ENCODE assay signal across 15 cellular contexts in genomic region chr4:186074189-186074588, GRCh38. TPM values are rescaled to one million over a fixed set of nuclear protein-coding genes. Genes with fewer than 3 reads are reported as not detected.
DNase-seq lines count a peak whose midpoint lies in the region; ATAC-seq and TF ChIP-seq lines count a peak whose summit lies in the region.
"Had no signal": no experiment of that assay in that cellular context is flagged by ENCODE, and none has a peak within 500 bp of the region (broad histone marks: within the 10 kb centered on the region; RNA-seq: fewer than 3 reads in every experiment).

No MANE protein-coding gene starts in this region.

- intact Hi-C loops in spleen (cut with DNase I; ENCODE audit: low total_unique reads), result loop anchor here (5.0 kb wide), 1 partner anchor 63 kb away; no protein-coding TSS in a partner anchor

- no peak overlapping the region for H3K4me3 ChIP-seq in spleen
- H3K4me3 ChIP-seq: breast epithelium had no signal

- TF ChIP-seq POLR2A in spleen (IDR thresholded peaks at IDR 0.05), result no peak

- TF ChIP-seq CTCF in spleen (IDR thresholded peaks at IDR 0.05 in 8 of 11, conservative IDR thresholded peaks at IDR 0.05 in 3 of 11), result no peak

- H3K36me3 ChIP-seq in spleen, result no peaks in the 10 kb centered on the region
- H3K36me3 ChIP-seq: BE2C, breast epithelium had no signal

- H3K27me3 ChIP-seq in spleen (replicated peaks in 1 of 7), result no peaks in the 10 kb centered on the region
- H3K27me3 ChIP-seq: breast epithelium had no signal

- H3K4me1 ChIP-seq in spleen, result peaks cover 0 to 28% (median 8%) of the 10 kb centered on the region in 6 donors
- H3K4me1 ChIP-seq: BE2C, breast epithelium had no signal

- ATAC-seq in esophagus mucosa (peak; percentile 53), HG03342 (IDR thresholded peaks at IDR 0.05; ENCODE audit: unreplicated experiment) (no peak)

- H3K27ac ChIP-seq in spleen, result peak overlapping the region in 3 of 8 donors; percentile 5 to 43 (median 29)
- H3K27ac ChIP-seq: 22Rv1, breast epithelium had no signal

- 56 to 69% (median 64%) methylated on average over 7 of the region's 7 CpGs for WGBS in spleen, 5 donors

- no peaks in the 10 kb centered on the region for H3K9me3 ChIP-seq in spleen
- H3K9me3 ChIP-seq: BE2C, breast epithelium had no signal

- peak; percentile 4 for DNase-seq in DMS53 (lab: John Stamatoyannopoulos, UW)
- no peak for DNase-seq in DMS53 treated with DMSO at 0.1 percent for 48 hours (lab: John Stamatoyannopoulos, UW; ENCODE audit: unreplicated experiment)
- DNase-seq in lung microvascular endothelial cell (ENCODE audit: low read depth in 2 of 2), result peak; percentile 33 to 62
- DNase-seq in spleen, result peak; percentile 73
- DNase-seq in NCI-H226, result no peak
- DNase-seq in NCI-H1105 treated with DMSO at 0.1 percent for 48 hours (lab: John Stamatoyannopoulos, UW), result no peak
- DNase-seq: activated CD4-positive, alpha-beta T cell treated with anti-CD3 and anti-CD28 coated beads, Interleukin-2, amount 10 ng/mL, durations not matched to agents 24 days and 14 days; BE2C; Kasumi-1; NCI-H146; NCI-H524 had no signal

RNA-seq across cellular contexts. Expression of gene TLR3, which starts 5.2 kb away (rescaled TPM):
- 5.8 TPM for total RNA-seq in esophagus mucosa
- 0.40 and 0.44 TPM in 2 replicates for total RNA-seq in lung microvascular endothelial cell
- 10 to 100 TPM in 2 of 7 donors, 1 to 10 TPM in 5; 5.7 to 14.8 (median 6.9) TPM for total RNA-seq in spleen
- polyA plus RNA-seq in spleen, result under 1 TPM; 0.17 to 0.77 (median 0.44) TPM
- total RNA-seq: activated CD4-positive, alpha-beta T cell treated with anti-CD3 and anti-CD28 coated beads, Interleukin-2, amount 10 ng/mL, durations not matched to agents 24 days and 14 days had no signal

RNA-seq across cellular contexts. Expression of gene FAM149A, which starts 30.3 kb away (rescaled TPM):
- total RNA-seq in esophagus mucosa, result 1.6 TPM
- under 0.01 TPM in 1 of 2 replicates, not detected in the other for total RNA-seq in lung microvascular endothelial cell
- 1 to 10 TPM; 2.2 to 7.3 (median 3.5) TPM for total RNA-seq in spleen
- polyA plus RNA-seq in spleen, result 1 to 10 TPM in 2 of 3 donors, under 1 TPM in 1; 0.61 to 1.7 (median 1.3) TPM

Comparison
In these comparisons a context has a peak if more than half of its experiments do, and no peak if none do; other contexts are left out.
1. DNase-seq: peak in DMS53 (single experiment), lung microvascular endothelial cell (2 of 2) and spleen (single experiment); none in DMS53 treated with DMSO at 0.1 percent for 48 hours (single experiment), NCI-H226 (single experiment) and NCI-H1105 treated with DMSO at 0.1 percent for 48 hours (single experiment).